1 cellular context compared by ENCODE assay signal in genomic region chr5:72408602-72409001, GRCh38.
TF ChIP-seq lines count a peak whose summit lies in the region.

No MANE protein-coding gene starts in this region.

TF ChIP-seq in K562, 482 proteins besides CTCF, POLR2A, EP300 and RAD21 (continued from another document):
- TF ChIP-seq, protein P1, sequence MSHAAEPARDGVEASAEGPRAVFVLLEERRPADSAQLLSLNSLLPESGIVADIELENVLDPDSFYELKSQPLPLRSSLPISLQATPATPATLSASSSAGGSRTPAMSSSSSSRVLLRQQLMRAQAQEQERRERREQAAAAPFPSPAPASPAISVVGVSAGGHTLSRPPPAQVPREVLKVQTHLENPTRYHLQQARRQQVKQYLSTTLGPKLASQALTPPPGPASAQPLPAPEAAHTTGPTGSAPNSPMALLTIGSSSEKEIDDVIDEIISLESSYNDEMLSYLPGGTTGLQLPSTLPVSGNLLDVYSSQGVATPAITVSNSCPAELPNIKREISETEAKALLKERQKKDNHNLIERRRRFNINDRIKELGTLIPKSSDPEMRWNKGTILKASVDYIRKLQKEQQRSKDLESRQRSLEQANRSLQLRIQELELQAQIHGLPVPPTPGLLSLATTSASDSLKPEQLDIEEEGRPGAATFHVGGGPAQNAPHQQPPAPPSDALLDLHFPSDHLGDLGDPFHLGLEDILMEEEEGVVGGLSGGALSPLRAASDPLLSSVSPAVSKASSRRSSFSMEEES (CRISPR knock-in tag; IDR thresholded peaks at IDR 0.05), result peak; percentile 81
- TF ChIP-seq GMEB1 (CRISPR knock-in tag; IDR thresholded peaks at IDR 0.05) (no peak), L3MBTL2 (IDR thresholded peaks at IDR 0.05) (no peak), SIN3A (IDR thresholded peaks at IDR 0.05; ENCODE audit: borderline replicate concordance in 2 of 2, control insufficient read depth in 1 of 2, low read depth in 2 of 2, low read length in 2 of 2) (no peak), SMARCC2 (IDR thresholded peaks at IDR 0.05; ENCODE audit: low read depth) (no peak), KLF13 (tag; IDR thresholded peaks at IDR 0.05; ENCODE audit: borderline replicate concordance, low read depth) (no peak), MGA (IDR thresholded peaks at IDR 0.05) (no peak), CREB5 (CRISPR knock-in tag; IDR thresholded peaks at IDR 0.05) (no peak), ZZZ3 (IDR thresholded peaks at IDR 0.05) (no peak), SRSF1 (IDR thresholded peaks at IDR 0.05; ENCODE audit: low read depth, low read length) (no peak), ETV6 (IDR thresholded peaks at IDR 0.05; ENCODE audit: borderline replicate concordance in 1 of 2, low read depth in 2 of 2, low read length in 1 of 2) (no peak), ETV6 (CRISPR knock-in tag; IDR thresholded peaks at IDR 0.05; ENCODE audit: borderline replicate concordance) (no peak), CBX5 (IDR thresholded peaks at IDR 0.05; ENCODE audit: borderline replicate concordance, low read depth) (no peak), EWSR1 (IDR thresholded peaks at IDR 0.05; ENCODE audit: borderline replicate concordance, low read depth, partially characterized antibody) (no peak), HNRNPH1 (optimal IDR thresholded peaks at IDR 0.05; ENCODE audit: low read depth, low read length) (no peak), CEBPB (tag; IDR thresholded peaks at IDR 0.05) (peak; percentile 36; the same call in 1 of the 2 replicates), PHTF2 (CRISPR knock-in tag; IDR thresholded peaks at IDR 0.05) (no peak), KLF16 (IDR thresholded peaks at IDR 0.05) (no peak), SETDB1 (IDR thresholded peaks at IDR 0.05; ENCODE audit: low read length) (no peak), STAT5A (IDR thresholded peaks at IDR 0.05; ENCODE audit: borderline replicate concordance, low read length) (no peak), TGIF2 (CRISPR knock-in tag; IDR thresholded peaks at IDR 0.05) (no peak), TCF7 (IDR thresholded peaks at IDR 0.05; ENCODE audit: borderline replicate concordance) (no peak), ZNF24 (IDR thresholded peaks at IDR 0.05) (no peak), PURB (CRISPR knock-in tag; IDR thresholded peaks at IDR 0.05; ENCODE audit: low read depth) (no peak), FOXM1 (IDR thresholded peaks at IDR 0.05; ENCODE audit: low read depth) (no peak), FOXM1 (CRISPR knock-in tag; IDR thresholded peaks at IDR 0.05; ENCODE audit: low read depth) (no peak), TBP (optimal IDR thresholded peaks at IDR 0.05; ENCODE audit: low read depth, low read length) (no peak), ZNF586 (CRISPR knock-in tag; conservative IDR thresholded peaks at IDR 0.05) (no peak), CREB1 (IDR thresholded peaks at IDR 0.05) (no peak), CREB1 (CRISPR knock-in tag; IDR thresholded peaks at IDR 0.05) (no peak), DACH1 (IDR thresholded peaks at IDR 0.05; ENCODE audit: partially characterized antibody) (no peak), ZNF778 (CRISPR knock-in tag; IDR thresholded peaks at IDR 0.05) (no peak), XRCC5 (IDR thresholded peaks at IDR 0.05; ENCODE audit: low read depth, low read length) (no peak), TOE1 (IDR thresholded peaks at IDR 0.05; ENCODE audit: borderline replicate concordance) (0 out of 2 replicates have a peak, but pooled peaks have one; percentile 27), TOE1 (CRISPR knock-in tag; IDR thresholded peaks at IDR 0.05; ENCODE audit: borderline replicate concordance, low read depth) (no peak), MLLT1 (IDR thresholded peaks at IDR 0.05) (no peak), CEBPG (CRISPR knock-in tag; IDR thresholded peaks at IDR 0.05) (no peak), CEBPG (tag; conservative IDR thresholded peaks at IDR 0.05 in 1 of 2, IDR thresholded peaks at IDR 0.05 in 1 of 2) (peak; percentile 85 to 91)
- TF ChIP-seq, protein P2, sequence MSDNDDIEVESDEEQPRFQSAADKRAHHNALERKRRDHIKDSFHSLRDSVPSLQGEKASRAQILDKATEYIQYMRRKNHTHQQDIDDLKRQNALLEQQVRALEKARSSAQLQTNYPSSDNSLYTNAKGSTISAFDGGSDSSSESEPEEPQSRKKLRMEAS (CRISPR knock-in tag; IDR thresholded peaks at IDR 0.05), result no peak
TF ChIP-seq in K562: peak in this region for 6.
